ENCODE assay signal across 16 cellular contexts in genomic region chr14:77268989-77269595, GRCh38. TPM values are rescaled to one million over a fixed set of nuclear protein-coding genes. Genes with fewer than 3 reads are reported as not detected.
DNase-seq lines count a peak whose midpoint lies in the region; ATAC-seq, FAIRE-seq and TF ChIP-seq lines count a peak whose summit lies in the region.
"Had no signal": no experiment of that assay in that cellular context is flagged by ENCODE, and none has a peak within 500 bp of the region (broad histone marks: within the 10 kb centered on the region; RNA-seq: fewer than 3 reads in every experiment).

No MANE protein-coding gene starts in this region.

- TF ChIP-seq POLR2A in K562 (conservative IDR thresholded peaks at IDR 0.05): no peak

- H2AFZ ChIP-seq in K562 (ENCODE audit: low read depth, low read length): no peak overlapping the region

- TF ChIP-seq CTCF in K562 (IDR thresholded peaks at IDR 0.05 in 2 of 3, conservative IDR thresholded peaks at IDR 0.05 in 1 of 3; ENCODE audit: insufficient read depth in 2 of 3, low read depth in 1 of 3, low read length in 3 of 3): no peak

- H3K9me3 ChIP-seq in K562 (replicated peaks; ENCODE audit: control insufficient read depth, insufficient read depth, low read depth, low read length): no peaks in the 10 kb centered on the region

- no peaks in the 10 kb centered on the region for H4K20me1 ChIP-seq in K562 (replicated peaks; ENCODE audit: control insufficient read depth, insufficient read depth, low read length)

- WGBS in K562 (ENCODE audit: insufficient coverage, low coverage, missing lambda C conversion rate): 0% methylated on average over 3 of the region's 8 CpGs

- H3K27me3 ChIP-seq in H7 (ENCODE audit: control insufficient read depth, insufficient read depth, low read length): peaks cover 41% of the 10 kb centered on the region
- H3K27me3 ChIP-seq in K562 (ENCODE audit: control insufficient read depth in 2 of 2, insufficient read depth in 2 of 2, low read length in 2 of 2): peaks cover 0 to 43% of the 10 kb centered on the region in 2 experiments; a peak in 3 of 5 replicates

- H3K36me3 ChIP-seq in H7 (replicated peaks; ENCODE audit: control insufficient read depth, insufficient read depth, low read length): no peaks in the 10 kb centered on the region; the same call in 1 of the 2 replicates
- no peaks in the 10 kb centered on the region for H3K36me3 ChIP-seq in K562 (ENCODE audit: control insufficient read depth, insufficient read depth, low read length)

- no peak for TF ChIP-seq EP300 in K562 (IDR thresholded peaks at IDR 0.05; ENCODE audit: low read length)

- no peak for TF ChIP-seq RAD21 in K562 (CRISPR knock-in tag; conservative IDR thresholded peaks at IDR 0.05 in 1 of 2, IDR thresholded peaks at IDR 0.05 in 1 of 2)

- in situ Hi-C loops in K562 (cut with MboI): no loop called here

- FAIRE-seq in K562 (lab: Jason Lieb, UNC): no peak

- POLR2A ChIA-PET in K562 (lab: Yijun Ruan, JAX): interaction anchor here (0.8 to 1.3 kb wide), 3 partner anchors 10 to 133 kb away, joined by 3 read pairs; no protein-coding TSS in a partner anchor

- no peak overlapping the region for H3K9ac ChIP-seq in K562 (ENCODE audit: insufficient read depth in 1 of 2, low read depth in 2 of 2, low read length in 2 of 2)

- ATAC-seq in K562 (peak; percentile 50), HG02623 (IDR thresholded peaks at IDR 0.05; ENCODE audit: unreplicated experiment) (no peak)
- ATAC-seq: left ventricle myocardium superior; natural killer cell treated with Interleukin-12 subunit alpha and Interleukin-12 subunit beta and Interleukin-15 and Interleukin-18, amount 100 ng/mL, for 72 hours; sciatic nerve; stimulated activated naive CD8-positive, alpha-beta T cell treated with anti-CD3 and anti-CD28 coated beads, Interleukin-15, amount 100 ng/mL, for 72 hours had no signal

- intact Hi-C loops in K562 (cut with micrococcal nuclease): no loop called here

- CTCF ChIA-PET in K562 (lab: Yijun Ruan, JAX; ENCODE audit: low intra/inter-chr PET ratio): no interaction called here

- no peak overlapping the region for H3K27ac ChIP-seq in K562 (ENCODE audit: extremely low read depth, low read depth, low read length)
- H3K27ac ChIP-seq: SK-N-MC had no signal

- no peaks in the 10 kb centered on the region for H3K9me1 ChIP-seq in K562 (ENCODE audit: control insufficient read depth, insufficient read depth, low read length)

- H3K4me2 ChIP-seq in K562 (ENCODE audit: insufficient read depth, low read length): no peak overlapping the region

- BruUV-seq in K562 (replicated peaks; lab: Mats Ljungman, UMichigan): no TSS peak

- H3K79me2 ChIP-seq in K562 (ENCODE audit: control insufficient read depth, insufficient read depth, low read length): no peaks in the 10 kb centered on the region

- H3K4me1 ChIP-seq in K562 (replicated peaks in 1 of 2; ENCODE audit: control insufficient read depth in 2 of 2, insufficient read depth in 2 of 2, low read length in 2 of 2): peaks cover 0 to 14% of the 10 kb centered on the region in 2 experiments; a peak in 2 of 5 replicates

- H3K4me3 ChIP-seq in H7 (ENCODE audit: insufficient read depth, low read depth, low read length): no peak overlapping the region
- no peak overlapping the region for H3K4me3 ChIP-seq in K562
- H3K4me3 ChIP-seq: SK-N-MC had no signal

- DNase-seq in H7 (peak; percentile 74), NCI-H2171 treated with DMSO at 0.1 percent for 48 hours (lab: John Stamatoyannopoulos, UW) (peak; percentile 71), K562 (ENCODE audit: extremely low read depth in 1 of 4, low spot score in 3 of 4) (no peak), retina (peak; percentile 14), NCI-H226 (no peak), AG08395 (ENCODE audit: low spot score) (no peak)
- DNase-seq: activated CD8-positive, alpha-beta memory T cell treated with anti-CD3 and anti-CD28 coated beads, Interleukin-2, amount 50 U/mL, for 48 hours; activated naive CD4-positive, alpha-beta T cell treated with anti-CD3 and anti-CD28 coated beads, Interleukin-2, amount 50 U/mL, for 16 hours; GOT3; left ventricle myocardium superior; stimulated activated naive CD8-positive, alpha-beta T cell treated with anti-CD3 and anti-CD28 coated beads, Interleukin-15, amount 100 ng/mL, for 72 hours had no signal

TF ChIP-seq in K562, 482 proteins besides CTCF, POLR2A, EP300 and RAD21:
- TF ChIP-seq ZNF398 (CRISPR knock-in tag; IDR thresholded peaks at IDR 0.05): no peak
TF ChIP-seq in K562: peak in this region for 0.

RNA-seq across cellular contexts. Expression of gene NGB, which starts 1.9 kb away (rescaled TPM):
- total RNA-seq in H7 (2014; rRNA removed; shearing (Covaris generic)): 0.07 TPM in 1 of 2 replicates, not detected in the other
- total RNA-seq in K562 (2011; cell fraction: chromatin; rRNA removed; ENCODE audit: low replicate concordance): not detected in 2 replicates
- not detected in 2 replicates for total RNA-seq in K562 (2011; cell fraction: nucleolus; rRNA removed)
- total RNA-seq in K562 (2011; cell fraction: nucleoplasm; rRNA removed): not detected in 2 replicates
- total RNA-seq in K562 (2014; rRNA removed) (not detected in 2 replicates), K562 (2014; rRNA removed; fragmentation: Illumina TruSeq; extraction: Trizol) (not detected in 2 replicates), K562 (2015; rRNA removed; fragmentation: Illumina TruSeq; extraction: Trizol) (not detected in 2 replicates), K562 (2021) (not detected in 2 replicates)
- polyA plus RNA-seq in K562 (2011; rRNA removed) (not detected in 2 replicates), K562 (2014; fragmentation: Illumina TruSeq; extraction: Trizol) (not detected in 2 replicates), K562 (2014; fragmentation: Nextera tagmentation; extraction: Ambion mirVana) (not detected), K562 (2014; rRNA removed) (not detected in 2 replicates)
- not detected in 2 replicates for polyA plus RNA-seq in K562 (2011; cell fraction: cytosol; rRNA removed)
- not detected in 2 replicates for polyA plus RNA-seq in K562 (2011; cell fraction: nucleus; rRNA removed)
- not detected in 2 replicates for polyA plus RNA-seq in K562 (2012)
- polyA minus RNA-seq in K562 (2011; rRNA and poly(A)+ RNA removed): not detected in 2 replicates
- polyA minus RNA-seq in K562 (2011; cell fraction: cytosol; rRNA and poly(A)+ RNA removed): not detected in 2 replicates
- not detected in 2 replicates for polyA minus RNA-seq in K562 (2011; cell fraction: nucleus; rRNA and poly(A)+ RNA removed)
- total RNA-seq: cardiac septum; left ventricle myocardium superior; natural killer cell treated with Interleukin-12 subunit alpha and Interleukin-12 subunit beta and Interleukin-15 and Interleukin-18, amount 100 ng/mL, for 72 hours; sciatic nerve had no signal

RNA-seq across cellular contexts. Expression of gene POMT2, which starts 51.6 kb away (rescaled TPM):
- total RNA-seq in H7 (2014; rRNA removed; shearing (Covaris generic)): 17.7 and 18.5 TPM in 2 replicates
- total RNA-seq in K562 (2011; cell fraction: chromatin; rRNA removed; ENCODE audit: low replicate concordance): 80.6 and 94.2 TPM in 2 replicates
- total RNA-seq in K562 (2011; cell fraction: nucleolus; rRNA removed): 40.1 and 42.7 TPM in 2 replicates
- 38.5 and 58.5 TPM in 2 replicates for total RNA-seq in K562 (2011; cell fraction: nucleoplasm; rRNA removed)
- total RNA-seq in K562 (2014; rRNA removed): 8.0 and 9.7 TPM in 2 replicates
- total RNA-seq in K562 (2014; rRNA removed; fragmentation: Illumina TruSeq; extraction: Trizol): 6.0 and 8.4 TPM in 2 replicates
- 7.8 and 9.6 TPM in 2 replicates for total RNA-seq in K562 (2015; rRNA removed; fragmentation: Illumina TruSeq; extraction: Trizol)
- 16.6 and 23.0 TPM in 2 replicates for total RNA-seq in K562 (2021)
- polyA plus RNA-seq in K562 (2011; rRNA removed): 10.9 and 16.1 TPM in 2 replicates
- 7.6 and 10.2 TPM in 2 replicates for polyA plus RNA-seq in K562 (2011; cell fraction: cytosol; rRNA removed)
- 71.3 and 91.6 TPM in 2 replicates for polyA plus RNA-seq in K562 (2011; cell fraction: nucleus; rRNA removed)
- polyA plus RNA-seq in K562 (2012): 7.0 and 11.8 TPM in 2 replicates
- 6.6 and 7.5 TPM in 2 replicates for polyA plus RNA-seq in K562 (2014; fragmentation: Illumina TruSeq; extraction: Trizol)
- polyA plus RNA-seq in K562 (2014; fragmentation: Nextera tagmentation; extraction: Ambion mirVana): under 1 TPM; 0.39 to 0.74 TPM
- 12.1 and 12.7 TPM in 2 replicates for polyA plus RNA-seq in K562 (2014; rRNA removed)
- polyA minus RNA-seq in K562 (2011; rRNA and poly(A)+ RNA removed): 12.9 and 18.1 TPM in 2 replicates
- 11.9 and 15.5 TPM in 2 replicates for polyA minus RNA-seq in K562 (2011; cell fraction: cytosol; rRNA and poly(A)+ RNA removed)
- 27.3 and 33.8 TPM in 2 replicates for polyA minus RNA-seq in K562 (2011; cell fraction: nucleus; rRNA and poly(A)+ RNA removed)

RNA-seq across cellular contexts. Expression of gene GSTZ1, which starts 51.7 kb away (rescaled TPM):
- 29.3 and 38.0 TPM in 2 replicates for total RNA-seq in H7 (2014; rRNA removed; shearing (Covaris generic))
- 15.2 and 32.8 TPM in 2 replicates for total RNA-seq in K562 (2011; cell fraction: chromatin; rRNA removed; ENCODE audit: low replicate concordance)
- total RNA-seq in K562 (2011; cell fraction: nucleolus; rRNA removed): 24.2 and 29.0 TPM in 2 replicates
- 24.8 and 26.6 TPM in 2 replicates for total RNA-seq in K562 (2011; cell fraction: nucleoplasm; rRNA removed)
- 15.7 and 16.1 TPM in 2 replicates for total RNA-seq in K562 (2014; rRNA removed)
- 10.6 and 12.1 TPM in 2 replicates for total RNA-seq in K562 (2014; rRNA removed; fragmentation: Illumina TruSeq; extraction: Trizol)
- total RNA-seq in K562 (2015; rRNA removed; fragmentation: Illumina TruSeq; extraction: Trizol): 16.5 and 18.0 TPM in 2 replicates
- total RNA-seq in K562 (2021): 10.8 and 16.0 TPM in 2 replicates
- 10.7 and 12.0 TPM in 2 replicates for polyA plus RNA-seq in K562 (2011; rRNA removed)
- polyA plus RNA-seq in K562 (2011; cell fraction: cytosol; rRNA removed): 12.6 and 21.3 TPM in 2 replicates
- polyA plus RNA-seq in K562 (2011; cell fraction: nucleus; rRNA removed): 18.9 and 26.7 TPM in 2 replicates
- polyA plus RNA-seq in K562 (2012): 16.9 and 25.5 TPM in 2 replicates
- polyA plus RNA-seq in K562 (2014; fragmentation: Illumina TruSeq; extraction: Trizol): 17.8 and 20.0 TPM in 2 replicates
- polyA plus RNA-seq in K562 (2014; fragmentation: Nextera tagmentation; extraction: Ambion mirVana): 10 to 100 TPM in 1 of 2 experiments, 1 to 10 TPM in 1; 8.6 to 12.2 TPM
- 13.8 and 15.4 TPM in 2 replicates for polyA plus RNA-seq in K562 (2014; rRNA removed)
- polyA minus RNA-seq in K562 (2011; rRNA and poly(A)+ RNA removed): 6.4 and 8.0 TPM in 2 replicates
- polyA minus RNA-seq in K562 (2011; cell fraction: cytosol; rRNA and poly(A)+ RNA removed): 5.8 and 10.6 TPM in 2 replicates
- polyA minus RNA-seq in K562 (2011; cell fraction: nucleus; rRNA and poly(A)+ RNA removed): 16.4 and 23.4 TPM in 2 replicates

Comparison
In these comparisons a context has a peak if more than half of its experiments do, and no peak if none do; other contexts are left out.
1. DNase-seq: peak in H7 (single experiment), NCI-H2171 treated with DMSO at 0.1 percent for 48 hours (single experiment) and retina (single experiment); none in K562 (0 of 4), NCI-H226 (single experiment) and AG08395 (single experiment).